Comparison of ENCODE assay signal across 26 cellular contexts in the genomic region with DNA sequence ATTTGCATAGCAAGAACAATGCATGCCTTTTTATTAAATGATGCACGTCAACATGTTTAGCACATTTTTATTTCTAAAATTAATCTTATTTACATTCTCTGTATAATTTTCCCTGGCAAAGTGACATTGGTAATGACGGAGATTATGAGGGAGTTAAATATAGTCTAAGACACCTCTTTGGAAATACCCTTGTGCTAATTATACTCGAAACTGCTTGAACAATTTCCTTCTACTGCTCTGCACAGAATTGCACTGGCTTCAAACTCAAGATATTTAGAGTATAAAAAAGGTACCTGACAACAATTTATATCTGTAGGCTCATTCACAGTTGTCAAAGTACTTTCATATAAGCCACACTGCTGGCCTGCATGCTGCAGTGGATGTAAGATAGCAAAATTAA.
"Had no signal": no experiment of that assay in that cellular context is flagged by ENCODE, and none has a peak within 500 bp of the region (broad histone marks: within the 10 kb centered on the region; RNA-seq: fewer than 3 reads in every experiment).

No MANE protein-coding gene starts in this region.

- H3K27me3 ChIP-seq: esophagus squamous epithelium, gastrocnemius medialis, heart right ventricle, left lung had no signal

- H3K4me3 ChIP-seq: esophagus squamous epithelium, gastrocnemius medialis, heart right ventricle, left lung, lower lobe of right lung, mucosa of descending colon had no signal

- ATAC-seq: effector memory CD8-positive, alpha-beta T cell; esophagus mucosa; gastrocnemius medialis; heart right ventricle; left cardiac atrium; left lung; left ventricle myocardium superior; lower lobe of right lung; mucosa of descending colon; naive thymus-derived CD8-positive, alpha-beta T cell had no signal

- FAIRE-seq: endometrium, islet of Langerhans, keratinocyte had no signal

- H3K9me3 ChIP-seq: esophagus squamous epithelium, gastrocnemius medialis, left lung, lower lobe of right lung had no signal

- H3K27ac ChIP-seq: epithelial cell of prostate, esophagus squamous epithelium, gastrocnemius medialis, heart right ventricle, left lung, lower lobe of right lung had no signal

- H3K36me3 ChIP-seq: esophagus squamous epithelium, gastrocnemius medialis, heart right ventricle, left lung, lower lobe of right lung had no signal

- DNase-seq: cortex of kidney; effector CD8-positive, alpha-beta T cell; effector memory CD8-positive, alpha-beta T cell; endodermal cell; erythroblast; esophagus squamous epithelium; foreskin fibroblast; foreskin melanocyte; gastrocnemius medialis; glutamatergic neuron; head of caudate nucleus; heart right ventricle; hippocampal formation; left cardiac atrium; left lung; left ventricle myocardium superior; lower lobe of right lung; mesenchymal stem cell; mucosa of descending colon; naive B cell; naive thymus-derived CD8-positive, alpha-beta T cell had no signal

- H3K4me1 ChIP-seq: esophagus squamous epithelium, gastrocnemius medialis, heart right ventricle, left lung, lower lobe of right lung had no signal
